In genomic region chr10:70699659-70700174, GRCh38 we compare ENCODE assay signal across 18 cellular contexts. TPM values are rescaled to one million over a fixed set of nuclear protein-coding genes. Genes with fewer than 3 reads are reported as not detected.
A peak's percentile ranks its signal among the peaks of the same experiment; 100 is the strongest.
DNase-seq lines count a peak whose midpoint lies in the region; ATAC-seq, FAIRE-seq and TF ChIP-seq lines count a peak whose summit lies in the region.
"Had no signal": no experiment of that assay in that cellular context is flagged by ENCODE, and none has a peak within 500 bp of the region (broad histone marks: within the 10 kb centered on the region; RNA-seq: fewer than 3 reads in every experiment).

No MANE protein-coding gene starts in this region.

- TF ChIP-seq CTCF in H9 (conservative IDR thresholded peaks at IDR 0.05): no peak
- TF ChIP-seq CTCF in D721Med (IDR thresholded peaks at IDR 0.05; ENCODE audit: insufficient read depth, missing control alignments): no peak

- WGBS in H9 (ENCODE audit: extremely low coverage, insufficient read length, low lambda C conversion rate): no CpG with 5 or more reads among the region's 10 CpGs

- H3K4me3 ChIP-seq in BLaER1: no peak overlapping the region

- H3K4me3 Mint-ChIP-seq in H9: no peak overlapping the region
- H3K4me3 Mint-ChIP-seq: immature natural killer cell had no signal

- no peak overlapping the region for H3K18ac ChIP-seq in H9 (ENCODE audit: insufficient read length, low read depth, low read length)

- no peak overlapping the region for H2BK20ac ChIP-seq in H9 (ENCODE audit: low read depth, low read length, poor library complexity, severe bottlenecking)

- no peak overlapping the region for H3K14ac ChIP-seq in H9 (ENCODE audit: insufficient read depth, low read length)

- ATAC-seq in left colon (peak; percentile 70), GM21528 (IDR thresholded peaks at IDR 0.05; ENCODE audit: low FRiP score, unreplicated experiment) (no peak)

- no peaks in the 10 kb centered on the region for H3K9me3 ChIP-seq in BLaER1
- no peaks in the 10 kb centered on the region for H3K9me3 ChIP-seq in H9 (ENCODE audit: control insufficient read depth, low read depth, low read length)

- H3K9me3 Mint-ChIP-seq in H9: no peaks in the 10 kb centered on the region
- H3K9me3 Mint-ChIP-seq: immature natural killer cell had no signal

- no peak overlapping the region for H4K91ac ChIP-seq in H9 (ENCODE audit: insufficient read length, low read depth, low read length)

- no peaks in the 10 kb centered on the region for H3K79me2 ChIP-seq in H9 (ENCODE audit: insufficient read depth, low read length)

- H3K27me3 Mint-ChIP-seq in H9 (ENCODE audit: low read depth): no peaks in the 10 kb centered on the region; the same call in 1 of the 2 replicates

- H3T11ph ChIP-seq in H9 (ENCODE audit: low read length): no peak overlapping the region

- H3K9ac ChIP-seq in BLaER1: no peak overlapping the region
- H3K9ac ChIP-seq in H9 (ENCODE audit: extremely low read depth, insufficient read length, low read length): no peak overlapping the region

- no peak overlapping the region for H4K8ac ChIP-seq in H9 (replicated peaks; ENCODE audit: insufficient read length, low read depth, low read length)

- H3K27me3 ChIP-seq in BLaER1: no peaks in the 10 kb centered on the region
- H3K27me3 ChIP-seq in H9 (ENCODE audit: insufficient read depth, low read length): no peaks in the 10 kb centered on the region

- DNase-seq in H9: peak; percentile 57
- peak; percentile 59 for DNase-seq in SW480 (ENCODE audit: low spot score)
- DNase-seq in left colon: peak in 1 of 2 donors; percentile 10
- no peak for DNase-seq in frontal cortex (ENCODE audit: low spot score in 2 of 2)
- DNase-seq in erythroblast (lab: John Stamatoyannopoulos, UW): no peak
- DNase-seq in D721Med (ENCODE audit: insufficient read length, low spot score): no peak
- DNase-seq: activated gamma-delta T cell, DMS 273 treated with DMSO at 0.1 percent for 48 hours, immature natural killer cell, KG1, NCI-H1694, SHP77 treated with DMSO at 0.1 percent for 48 hours had no signal

- no peak overlapping the region for H2AK5ac ChIP-seq in H9 (ENCODE audit: insufficient read length, low read length)

- H3K56ac ChIP-seq in H9 (ENCODE audit: insufficient read length, low read depth, low read length): no peak overlapping the region

- no peaks in the 10 kb centered on the region for H3K36me3 ChIP-seq in BLaER1

- H2AFZ ChIP-seq in H9 (ENCODE audit: low read length): no peak overlapping the region

- no peak overlapping the region for H2BK15ac ChIP-seq in H9 (ENCODE audit: low read depth, low read length)

- H3K4ac ChIP-seq in H9 (ENCODE audit: low read depth, low read length): no peak overlapping the region

- H4K20me1 ChIP-seq in BLaER1: no peaks in the 10 kb centered on the region
- no peaks in the 10 kb centered on the region for H4K20me1 ChIP-seq in H9 (ENCODE audit: control insufficient read depth, insufficient read depth, insufficient read length)

- no peak overlapping the region for H2BK12ac ChIP-seq in H9 (ENCODE audit: insufficient read length, low read depth, low read length)

- no peak overlapping the region for H3K23ac ChIP-seq in H9 (ENCODE audit: insufficient read length, low read depth, low read length)

- peak overlapping the region in 1 of 3 experiments; percentile 34; a peak in 3 of 7 replicates for H3K27ac Mint-ChIP-seq in H9

- H2BK120ac ChIP-seq in H9 (ENCODE audit: low read depth, low read length, poor library complexity, severe bottlenecking): no peak overlapping the region

- no peak overlapping the region for H4K5ac ChIP-seq in H9 (ENCODE audit: insufficient read length, low read depth, low read length)

- intact Hi-C loops in left colon (cut with DNase I, micrococcal nuclease): no loop called here

- TF ChIP-seq POLR2A in erythroblast (IDR thresholded peaks at IDR 0.05; ENCODE audit: low read length): no peak

- FAIRE-seq in frontal cortex (lab: Jason Lieb, UNC) (no peak), D721Med (lab: Jason Lieb, UNC) (no peak)
- FAIRE-seq: astrocyte, GM12892, TTC549 had no signal

- H3K4me2 ChIP-seq in BLaER1: no peak overlapping the region
- H3K4me2 ChIP-seq in H9 (ENCODE audit: insufficient read depth, insufficient read length, low read length): no peak overlapping the region

- H2BK5ac ChIP-seq in H9 (ENCODE audit: insufficient read length, low read length): no peak overlapping the region

- H3K79me1 ChIP-seq in H9 (ENCODE audit: insufficient read depth, low read depth, low read length, poor library complexity, severe bottlenecking): no peaks in the 10 kb centered on the region

- H3K27ac ChIP-seq in BLaER1 (0 out of 2 replicates have a peak overlapping the region, but pooled peaks have one; percentile 26), H9 (ENCODE audit: insufficient read length, low read depth, low read length) (no peak overlapping the region)

- H3K4me1 ChIP-seq in BLaER1 (no peaks in the 10 kb centered on the region), H9 (ENCODE audit: insufficient read depth, low read length) (no peaks in the 10 kb centered on the region; the same call in 1 of the 2 replicates)

- H3K4me1 Mint-ChIP-seq in H9: peaks cover 7 to 9% of the 10 kb centered on the region in 2 experiments
- H3K4me1 Mint-ChIP-seq: immature natural killer cell had no signal

- no peaks in the 10 kb centered on the region for H3K36me3 Mint-ChIP-seq in H9 (ENCODE audit: insufficient read depth in 1 of 3, low read depth in 3 of 3)
- H3K36me3 Mint-ChIP-seq: immature natural killer cell had no signal

- H3K23me2 ChIP-seq in H9 (ENCODE audit: insufficient read length, low read depth, low read length, poor library complexity, severe bottlenecking): no peaks in the 10 kb centered on the region

RNA-seq across cellular contexts. Expression of gene ADAMTS14, which starts 27.4 kb away (rescaled TPM):
- total RNA-seq in H9 (2021): 1.6 and 1.9 TPM in 2 replicates
- 1 to 10 TPM in 1 of 2 donors, under 1 TPM in 1; 0.95 to 2.1 TPM for total RNA-seq in left colon
- total RNA-seq in frontal cortex: 0.41 TPM
- total RNA-seq: dermis microvascular lymphatic vessel endothelial cell had no signal

Comparison
In these comparisons a context has a peak if more than half of its experiments do, and no peak if none do; other contexts are left out.
1. DNase-seq: peak in H9 (single experiment) and SW480 (single experiment); none in frontal cortex (0 of 2), erythroblast (0 of 2) and D721Med (single experiment).